In the genomic region with DNA sequence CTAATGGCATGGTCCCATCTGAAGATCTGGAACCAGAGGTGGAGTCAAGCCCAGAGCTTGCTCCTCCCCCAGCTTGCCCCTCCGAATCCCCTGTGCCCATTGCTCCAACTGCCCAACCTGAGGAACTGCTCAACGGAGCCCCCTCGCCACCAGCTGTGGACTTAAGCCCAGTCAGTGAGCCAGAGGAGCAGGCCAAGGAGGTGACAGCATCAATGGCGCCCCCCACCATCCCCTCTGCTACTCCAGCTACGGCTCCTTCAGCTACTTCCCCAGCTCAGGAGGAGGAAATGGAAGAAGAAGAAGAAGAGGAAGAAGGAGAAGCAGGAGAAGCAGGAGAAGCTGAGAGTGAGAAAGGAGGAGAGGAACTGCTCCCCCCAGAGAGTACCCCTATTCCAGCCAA, we compare ENCODE assay signal across 20 cellular contexts. TPM values are rescaled to one million over a fixed set of nuclear protein-coding genes. Genes with fewer than 3 reads are reported as not detected.
DNase-seq lines count a peak whose midpoint lies in the region; ATAC-seq and TF ChIP-seq lines count a peak whose summit lies in the region.
"Had no signal": no experiment of that assay in that cellular context is flagged by ENCODE, and none has a peak within 500 bp of the region (broad histone marks: within the 10 kb centered on the region; RNA-seq: fewer than 3 reads in every experiment).

No MANE protein-coding gene starts in this region.

- H3K9me3 ChIP-seq in mammary epithelial cell (replicated peaks; ENCODE audit: insufficient read depth, low read length) (no peaks in the 10 kb centered on the region), gastroesophageal sphincter (no peaks in the 10 kb centered on the region), stomach smooth muscle (ENCODE audit: control insufficient read depth in 2 of 2, low read length in 2 of 2) (no peaks in the 10 kb centered on the region)
- H3K9me3 ChIP-seq: mucosa of descending colon, Peyer's patch had no signal

- BruUV-seq in MCF 10A (replicated peaks; lab: Mats Ljungman, UMichigan) (no TSS peak), mammary epithelial cell (replicated peaks; lab: Mats Ljungman, UMichigan) (no TSS peak)

- dilution Hi-C loops in mammary epithelial cell (cut with HindIII; ENCODE audit: low sequenced_read_pairs), result no loop called here

- TF ChIP-seq CTCF in MCF 10A (IDR thresholded peaks at IDR 0.05; ENCODE audit: unreplicated experiment), result no peak
- no peak for TF ChIP-seq CTCF in mammary epithelial cell (conservative IDR thresholded peaks at IDR 0.05 in 1 of 2, IDR thresholded peaks at IDR 0.05 in 1 of 2; ENCODE audit: extremely low read depth in 1 of 2, insufficient read depth in 1 of 2, low read depth in 1 of 2, low read length in 2 of 2)
- TF ChIP-seq CTCF in gastroesophageal sphincter (IDR thresholded peaks at IDR 0.05), result no peak

- peaks cover 4% of the 10 kb centered on the region for H4K20me1 ChIP-seq in mammary epithelial cell (ENCODE audit: insufficient read depth, low read length)

- CTCF ChIA-PET in MCF 10A (lab: Yijun Ruan, JAX), result interaction anchor here (0.6 to 1.1 kb wide), 2 partner anchors 32 to 116 kb away, joined by 3 to 5 read pairs; no protein-coding TSS in a partner anchor
- CTCF ChIA-PET in mammary epithelial cell (lab: Charles Lee; ENCODE audit: low non-redundant PET), result no interaction called here

- WGBS in mammary epithelial cell (ENCODE audit: low coverage, missing lambda C conversion rate), result 89% methylated on average over 4 of the region's 5 CpGs
- WGBS in gastroesophageal sphincter (ENCODE audit: low coverage in 1 of 2), 2 donors, result 40% methylated on average over 1 of the region's 5 CpGs; no CpG with 5 or more reads in 1 of the 2 donors

- H3K4me3 ChIP-seq in mammary epithelial cell (replicated peaks in 1 of 3; ENCODE audit: insufficient read depth in 1 of 3, low read depth in 2 of 3, low read length in 3 of 3) (no peak overlapping the region), gastroesophageal sphincter (no peak overlapping the region), stomach smooth muscle (ENCODE audit: low read length in 2 of 2) (no peak overlapping the region)
- H3K4me3 ChIP-seq: mucosa of descending colon, Peyer's patch had no signal

- intact Hi-C loops in MCF 10A (cut with micrococcal nuclease) (loop anchor here (2.0 kb wide), 1 partner anchor 13 kb away; no protein-coding TSS in a partner anchor), mammary epithelial cell (cut with micrococcal nuclease) (no loop called here)

- no peaks in the 10 kb centered on the region for H3K27me3 Mint-ChIP-seq in MCF 10A (ENCODE audit: insufficient read depth, unreplicated experiment)
- H3K27me3 Mint-ChIP-seq in activated naive CD8-positive, alpha-beta T cell, result no peaks in the 10 kb centered on the region
- H3K27me3 Mint-ChIP-seq: activated B cell treated with CpG ODN at 0.5 μM for 24 hours; CD4-positive, alpha-beta T cell; T-cell had no signal

- H3K4me1 Mint-ChIP-seq in MCF 10A (ENCODE audit: insufficient read depth, unreplicated experiment), result peaks cover 33% of the 10 kb centered on the region
- H3K4me1 Mint-ChIP-seq in activated naive CD8-positive, alpha-beta T cell (ENCODE audit: low read depth), result peaks cover 39% of the 10 kb centered on the region

- in situ Hi-C loops in mammary epithelial cell (cut with MboI; ENCODE audit: low sequenced_read_pairs in 2 of 2), result no loop called here

- DNase-seq in MCF 10A (ENCODE audit: unreplicated experiment) (no peak), mammary epithelial cell (no peak), 8988T (no peak), SHP77 (lab: John Stamatoyannopoulos, UW) (no peak)
- DNase-seq: activated B cell treated with CpG ODN at 0.5 μM for 24 hours; activated gamma-delta T cell treated with Interleukin-2 at 50 U/mL for 16 hours; CD4-positive, alpha-beta T cell; DND-41; hippocampal formation; mucosa of descending colon; NCI-H1105; NCI-H2171; NCI-H82; Peyer's patch; stimulated activated naive CD4-positive, alpha-beta T cell; T-cell had no signal

- no peak overlapping the region for H3K9ac ChIP-seq in mammary epithelial cell (ENCODE audit: insufficient read depth, low read length)
- no peak overlapping the region for H3K9ac ChIP-seq in stomach smooth muscle (ENCODE audit: low read length in 2 of 2)

- no peak overlapping the region for H3K27ac ChIP-seq in mammary epithelial cell (ENCODE audit: insufficient read depth, low read depth, low read length)
- peak overlapping the region in 3 of 4 donors; percentile 93 to 99 (median 94) for H3K27ac ChIP-seq in gastroesophageal sphincter
- peak overlapping the region; percentile 98 for H3K27ac ChIP-seq in stomach smooth muscle (ENCODE audit: low read length)
- H3K27ac ChIP-seq: Peyer's patch had no signal

- TF ChIP-seq EP300 in gastroesophageal sphincter (IDR thresholded peaks at IDR 0.05), result no peak

- peaks cover 96% of the 10 kb centered on the region for H3K36me3 Mint-ChIP-seq in MCF 10A (ENCODE audit: insufficient read depth, unreplicated experiment)
- H3K36me3 Mint-ChIP-seq in activated naive CD8-positive, alpha-beta T cell, result peaks cover 13% of the 10 kb centered on the region

- no peak overlapping the region for H3K4me2 ChIP-seq in mammary epithelial cell (ENCODE audit: insufficient read depth, low read depth, low read length)

- H3K27me3 ChIP-seq in mammary epithelial cell (ENCODE audit: insufficient read depth, low read length), result no peaks in the 10 kb centered on the region
- no peaks in the 10 kb centered on the region for H3K27me3 ChIP-seq in gastroesophageal sphincter
- no peaks in the 10 kb centered on the region for H3K27me3 ChIP-seq in stomach smooth muscle (ENCODE audit: control insufficient read depth in 1 of 2, insufficient read depth in 2 of 2, low read length in 2 of 2)
- H3K27me3 ChIP-seq: Peyer's patch had no signal

- H3K4me1 ChIP-seq in mammary epithelial cell (ENCODE audit: insufficient read depth, low read length) (peaks cover 32% of the 10 kb centered on the region), gastroesophageal sphincter (peaks cover 3 to 76% (median 41%) of the 10 kb centered on the region in 3 donors), stomach smooth muscle (ENCODE audit: control insufficient read depth, insufficient read depth, low read length) (peaks cover 43% of the 10 kb centered on the region)

- no peak overlapping the region for H2AFZ ChIP-seq in mammary epithelial cell (ENCODE audit: low read depth, low read length)

- no peaks in the 10 kb centered on the region for H3K9me3 Mint-ChIP-seq in MCF 10A (ENCODE audit: unreplicated experiment)
- no peaks in the 10 kb centered on the region for H3K9me3 Mint-ChIP-seq in activated naive CD8-positive, alpha-beta T cell (ENCODE audit: low read depth)
- H3K9me3 Mint-ChIP-seq: activated B cell treated with CpG ODN at 0.5 μM for 24 hours; CD4-positive, alpha-beta T cell; T-cell had no signal

- H3K36me3 ChIP-seq in mammary epithelial cell (ENCODE audit: insufficient read depth, low read length), result peaks cover 66% of the 10 kb centered on the region
- H3K36me3 ChIP-seq in gastroesophageal sphincter, result peaks cover 9 to 86% of the 10 kb centered on the region in 2 donors
- H3K36me3 ChIP-seq in stomach smooth muscle (ENCODE audit: control insufficient read depth in 2 of 2, insufficient read depth in 2 of 2, low read length in 2 of 2), result peaks cover 64 to 76% of the 10 kb centered on the region in 2 donors

- no peak for TF ChIP-seq POLR2A in gastroesophageal sphincter (IDR thresholded peaks at IDR 0.05)

- POLR2A ChIA-PET in MCF 10A (lab: Yijun Ruan, JAX), result no interaction called here

- peaks cover 99% of the 10 kb centered on the region for H3K79me2 ChIP-seq in mammary epithelial cell (ENCODE audit: insufficient read depth, low read length)

- ATAC-seq in gastroesophageal sphincter (no peak), HG03439 (IDR thresholded peaks at IDR 0.05; ENCODE audit: unreplicated experiment) (no peak)
- ATAC-seq: mucosa of descending colon, T-cell had no signal

- H3K27ac Mint-ChIP-seq in MCF 10A (ENCODE audit: low read depth, unreplicated experiment), result peak overlapping the region; percentile 71
- H3K27ac Mint-ChIP-seq in activated naive CD8-positive, alpha-beta T cell, result peak overlapping the region; percentile 41
- H3K27ac Mint-ChIP-seq: activated B cell treated with CpG ODN at 0.5 μM for 24 hours; CD4-positive, alpha-beta T cell had no signal

- no peak overlapping the region for H3K4me3 Mint-ChIP-seq in MCF 10A (ENCODE audit: unreplicated experiment)
- H3K4me3 Mint-ChIP-seq in activated naive CD8-positive, alpha-beta T cell, result no peak overlapping the region
- H3K4me3 Mint-ChIP-seq: activated B cell treated with CpG ODN at 0.5 μM for 24 hours; CD4-positive, alpha-beta T cell; T-cell had no signal

RNA-seq across cellular contexts. Expression of gene EIF4G1, which starts 7.3 kb away (rescaled TPM):
- total RNA-seq in MCF 10A (2022) (522 and 536 TPM in 2 replicates), mammary epithelial cell (100 to 1,000 TPM; 278 to 534 TPM), gastroesophageal sphincter (100 to 1,000 TPM; 233 to 431 (median 300) TPM)
- polyA plus RNA-seq in mammary epithelial cell, result 528 TPM
- 785 TPM for polyA minus RNA-seq in mammary epithelial cell

RNA-seq across cellular contexts. Expression of gene FAM131A, which starts 15.7 kb away (rescaled TPM):
- 11.1 and 12.9 TPM in 2 replicates for total RNA-seq in MCF 10A (2022)
- 10 to 100 TPM; 10.7 to 15.5 TPM for total RNA-seq in mammary epithelial cell
- polyA plus RNA-seq in mammary epithelial cell, result 12.1 TPM
- polyA minus RNA-seq in mammary epithelial cell, result 14.8 TPM
- 10 to 100 TPM; 53.9 to 71.4 (median 65.3) TPM for total RNA-seq in gastroesophageal sphincter

RNA-seq across cellular contexts. Expression of gene PSMD2, which starts 22.6 kb away (rescaled TPM):
- total RNA-seq in MCF 10A (2022) (275 and 284 TPM in 2 replicates), mammary epithelial cell (100 to 1,000 TPM; 276 to 541 TPM), gastroesophageal sphincter (100 to 1,000 TPM; 225 to 365 (median 273) TPM)
- 485 TPM for polyA plus RNA-seq in mammary epithelial cell
- polyA minus RNA-seq in mammary epithelial cell, result 594 TPM

RNA-seq across cellular contexts. Expression of gene CLCN2, which starts 39.7 kb away (rescaled TPM):
- 4.5 and 5.5 TPM in 2 replicates for total RNA-seq in MCF 10A (2022)
- total RNA-seq in mammary epithelial cell, result 10 to 100 TPM in 1 of 2 donors, 1 to 10 TPM in 1; 5.7 to 10.7 TPM
- polyA plus RNA-seq in mammary epithelial cell, result 5.1 TPM
- polyA minus RNA-seq in mammary epithelial cell, result 6.6 TPM
- total RNA-seq in gastroesophageal sphincter, result 1 to 10 TPM; 2.0 to 6.8 (median 2.3) TPM

RNA-seq across cellular contexts. Expression of gene POLR2H, which starts 39.8 kb away (rescaled TPM):
- total RNA-seq in MCF 10A (2022) (81.5 and 91.5 TPM in 2 replicates), mammary epithelial cell (10 to 100 TPM; 41.7 to 78.2 TPM), gastroesophageal sphincter (10 to 100 TPM; 32.8 to 54.1 (median 40.9) TPM)
- polyA plus RNA-seq in mammary epithelial cell, result 169 TPM
- polyA minus RNA-seq in mammary epithelial cell, result 107 TPM
